Comparison of ENCODE assay signal across 12 cellular contexts in genomic region chr1:165397945-165398344, GRCh38. TPM values are rescaled to one million over a fixed set of nuclear protein-coding genes. Genes with fewer than 3 reads are reported as not detected.
DNase-seq lines count a peak whose midpoint lies in the region; ATAC-seq and TF ChIP-seq lines count a peak whose summit lies in the region.
"Had no signal": no experiment of that assay in that cellular context is flagged by ENCODE, and none has a peak within 500 bp of the region (broad histone marks: within the 10 kb centered on the region; RNA-seq: fewer than 3 reads in every experiment).

No MANE protein-coding gene starts in this region.

- H3K27ac ChIP-seq in lower lobe of right lung (peak overlapping the region; percentile 32), transverse colon (no peak overlapping the region), Karpas-422 (ENCODE audit: low read length) (no peak overlapping the region)

- H3K4me3 ChIP-seq in lower lobe of right lung, result no peak overlapping the region
- H3K4me3 ChIP-seq in transverse colon, result no peak overlapping the region
- no peak overlapping the region for H3K4me3 ChIP-seq in Karpas-422 (ENCODE audit: low read length)

- peaks cover 5% of the 10 kb centered on the region; the same call in 1 of the 2 replicates for H4K20me1 ChIP-seq in Karpas-422 (ENCODE audit: insufficient read depth, low read depth, low read length)

- no peak overlapping the region for H2AFZ ChIP-seq in Karpas-422 (ENCODE audit: low read length)

- H3K4me1 ChIP-seq in lower lobe of right lung (peaks cover 19% of the 10 kb centered on the region), transverse colon (peaks cover 0 to 6% (median 2%) of the 10 kb centered on the region in 4 donors), Karpas-422 (ENCODE audit: low read length) (peaks cover 19% of the 10 kb centered on the region)

- intact Hi-C loops in lower lobe of right lung (cut with DNase I), result loop anchor here (5.0 kb wide), 1 partner anchor 194 kb away; no protein-coding TSS in a partner anchor
- intact Hi-C loops in transverse colon (cut with DNase I; ENCODE audit: low total_unique reads), result loop anchor here (10.0 kb wide), 1 partner anchor 517 kb away; no protein-coding TSS in a partner anchor

- in situ Hi-C loops in transverse colon (cut with MboI; ENCODE audit: low pct_ligation_motif_present in 1 of 4, low pct_unique_long_range_greater_than_20kb in 1 of 4, low sequenced_read_pairs in 3 of 4), result loop anchor here (10.0 to 25.0 kb wide), 3 partner anchors 197 to 517 kb away; no protein-coding TSS in a partner anchor

- H3K4me2 ChIP-seq in Karpas-422 (ENCODE audit: low read depth, low read length, poor library complexity, severe bottlenecking), result no peak overlapping the region

- TF ChIP-seq CTCF in lower lobe of right lung (IDR thresholded peaks at IDR 0.05), result no peak
- TF ChIP-seq CTCF in transverse colon (IDR thresholded peaks at IDR 0.05), result no peak

- no peaks in the 10 kb centered on the region for H3K36me3 ChIP-seq in lower lobe of right lung
- no peaks in the 10 kb centered on the region for H3K36me3 ChIP-seq in transverse colon
- H3K36me3 ChIP-seq in Karpas-422 (ENCODE audit: insufficient read depth, low read length), result no peaks in the 10 kb centered on the region

- 51 to 63% methylated on average over 1 to 4 of the region's 4 CpGs for WGBS in transverse colon (ENCODE audit: low coverage in 1 of 2), 2 donors

- DNase-seq in COLO829 (ENCODE audit: low spot score) (peak; percentile 50), LHCN-M2 (ENCODE audit: low read depth) (peak; percentile 18), brain pericyte (ENCODE audit: low read depth, low spot score) (peak; percentile 5), lower lobe of right lung (no peak), kidney glomerular epithelial cell (lab: John Stamatoyannopoulos, UW) (no peak), transverse colon (no peak), Karpas-422 (no peak)
- DNase-seq: GF-D8, head of caudate nucleus had no signal

- H3K27me3 ChIP-seq in lower lobe of right lung (ENCODE audit: low read depth) (peaks cover 23% of the 10 kb centered on the region), transverse colon (peaks cover 7% of the 10 kb centered on the region), Karpas-422 (ENCODE audit: low read length) (no peaks in the 10 kb centered on the region)

- H3K79me2 ChIP-seq in Karpas-422 (ENCODE audit: low read length), result no peaks in the 10 kb centered on the region

- H3K9ac ChIP-seq in Karpas-422 (ENCODE audit: low read length), result no peak overlapping the region

- H3K9me3 ChIP-seq in lower lobe of right lung (no peaks in the 10 kb centered on the region), transverse colon (no peaks in the 10 kb centered on the region), Karpas-422 (ENCODE audit: low read length) (no peaks in the 10 kb centered on the region)

- TF ChIP-seq EP300 in transverse colon (IDR thresholded peaks at IDR 0.05; ENCODE audit: low read depth), result no peak

- no peak for ATAC-seq in lower lobe of right lung
- ATAC-seq in GM21786 (IDR thresholded peaks at IDR 0.05; ENCODE audit: unreplicated experiment), result no peak
- ATAC-seq: Panc1 had no signal

- TF ChIP-seq POLR2A in transverse colon (IDR thresholded peaks at IDR 0.05), result no peak

- no peaks in the 10 kb centered on the region for H3K9me2 ChIP-seq in Karpas-422 (replicated peaks; ENCODE audit: insufficient read depth, low read length)

RNA-seq across cellular contexts. Expression of gene LMX1A, which starts 41.4 kb away (rescaled TPM):
- total RNA-seq in LHCN-M2 (2014; rRNA removed), result not detected in 2 replicates
- polyA plus RNA-seq in LHCN-M2 (2012), result not detected
- total RNA-seq in lower lobe of right lung, result 0.21 TPM
- under 1 TPM in 2 of 4 donors, not detected in 2; 0.41 to 0.79 TPM for total RNA-seq in transverse colon
- total RNA-seq in Karpas-422 (2014; rRNA removed; shearing (Covaris generic); ENCODE audit: low replicate concordance), result not detected in 2 replicates
- total RNA-seq: activated T-helper 1 cell treated with anti-CD3 and anti-CD28 coated beads, Interleukin-12 subunit alpha, Interleukin-12 subunit beta, Interleukin-2, Interleukin-4 antibody, amounts not matched to agents 30 ng/mL and 10 ng/mL and 1 ng/mL, durations not matched to agents 14 hours and 24 hours and 36 hours had no signal

RNA-seq across cellular contexts. Expression of gene RXRG, which starts 47.0 kb away (rescaled TPM):
- not detected in 2 replicates for total RNA-seq in LHCN-M2 (2014; rRNA removed)
- not detected for polyA plus RNA-seq in LHCN-M2 (2012)
- total RNA-seq in lower lobe of right lung, result 8.4 TPM
- under 1 TPM in 1 of 4 donors, not detected in 3; 0.96 TPM for total RNA-seq in transverse colon
- total RNA-seq in Karpas-422 (2014; rRNA removed; shearing (Covaris generic); ENCODE audit: low replicate concordance), result not detected in 2 replicates
- total RNA-seq: activated T-helper 1 cell treated with anti-CD3 and anti-CD28 coated beads, Interleukin-12 subunit alpha, Interleukin-12 subunit beta, Interleukin-2, Interleukin-4 antibody, amounts not matched to agents 30 ng/mL and 10 ng/mL and 1 ng/mL, durations not matched to agents 14 hours and 24 hours and 36 hours had no signal

Comparison
In these comparisons a context has a peak if more than half of its experiments do, and no peak if none do; other contexts are left out.
1. DNase-seq: peak in COLO829 (single experiment), LHCN-M2 (single experiment) and brain pericyte (single experiment); none in lower lobe of right lung (single experiment), kidney glomerular epithelial cell (single experiment), transverse colon (single experiment) and Karpas-422 (single experiment).